8 cellular contexts compared by ENCODE assay signal in the genomic region with DNA sequence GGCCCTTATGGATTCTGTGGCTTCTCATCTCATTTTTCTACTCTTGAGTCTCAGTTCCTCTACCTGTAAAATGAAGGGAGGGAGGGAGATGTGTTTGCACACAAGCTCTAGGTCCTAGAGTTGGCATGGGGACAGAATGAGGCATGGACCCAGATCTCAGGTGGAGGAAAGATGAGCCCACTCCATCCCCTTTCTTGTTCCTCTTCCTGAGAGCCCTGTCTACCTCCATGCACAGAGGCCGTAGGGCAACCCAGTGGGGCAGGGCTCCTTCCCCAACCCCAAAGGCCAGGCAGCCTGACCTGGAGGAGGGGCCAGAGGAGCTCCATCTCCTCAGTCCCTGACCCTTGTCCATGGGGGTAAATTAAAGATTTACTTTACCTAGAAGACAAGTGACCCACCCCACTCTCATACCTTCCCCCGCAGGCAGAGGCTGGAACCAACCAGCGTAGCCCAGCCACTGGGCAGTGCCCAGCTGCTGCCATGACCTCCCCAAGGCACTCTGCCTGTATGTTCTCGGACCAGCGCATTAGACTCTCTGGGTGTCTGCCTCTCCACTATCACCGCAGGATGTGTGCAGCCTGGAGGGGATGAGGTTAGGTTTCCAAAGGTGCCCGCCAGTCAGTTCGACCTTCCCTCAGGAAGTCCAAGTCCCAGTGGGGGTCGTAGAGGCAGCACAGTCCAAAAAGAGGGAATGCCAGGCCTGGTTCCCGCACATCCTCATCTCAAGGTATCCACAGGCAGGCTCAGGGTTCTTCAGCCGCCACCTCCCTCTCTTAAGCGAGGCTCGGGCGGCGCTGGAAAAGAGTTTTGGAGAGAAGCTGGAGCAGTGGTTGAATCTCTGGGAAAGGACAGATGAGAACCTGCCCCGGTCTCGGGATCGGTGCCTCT. TPM values are rescaled to one million over a fixed set of nuclear protein-coding genes. Genes with fewer than 3 reads are reported as not detected.
DNase-seq lines count a peak whose midpoint lies in the region; ATAC-seq and TF ChIP-seq lines count a peak whose summit lies in the region.

No MANE protein-coding gene starts in this region.

- TF ChIP-seq CTCF in CD14-positive monocyte (IDR thresholded peaks at IDR 0.05), result no peak

- POLR2A ChIA-PET in activated naive CD8-positive, alpha-beta T cell treated with anti-CD3 and anti-CD28 coated beads, Interleukin-2, amount 10 ng/mL, durations not matched to agents 7 days and 5 days (lab: Charles Lee), result interaction anchor here (1.1 to 8.3 kb wide), 8 partner anchors 10 to 449 kb away, joined by 3 to 62 read pairs (median 7); a partner anchor contains a TSS

- H3K4me1 Mint-ChIP-seq in CD14-positive monocyte, result peaks cover 45% of the 10 kb centered on the region
- peaks cover 31% of the 10 kb centered on the region for H3K4me1 Mint-ChIP-seq in activated naive CD8-positive, alpha-beta T cell treated with anti-CD3 and anti-CD28 coated beads, Interleukin-2, amount 10 ng/mL, durations not matched to agents 7 days and 5 days

- H3K9ac ChIP-seq in iPS-20b (ENCODE audit: low read depth, low read length) (peak overlapping the region; percentile 93), subcutaneous abdominal adipose tissue (ENCODE audit: low read length in 5 of 5) (peak overlapping the region; percentile 44 to 94 (median 69))

- H3K27me3 ChIP-seq in iPS-20b (ENCODE audit: insufficient read depth, low read length) (peaks cover 12% of the 10 kb centered on the region; the same call in 1 of the 2 replicates), subcutaneous abdominal adipose tissue (ENCODE audit: control insufficient read depth in 5 of 5, insufficient read depth in 4 of 5, low read length in 5 of 5) (no peaks in the 10 kb centered on the region)

- H3K9me3 ChIP-seq in iPS-20b (ENCODE audit: insufficient read depth, low read depth, low read length) (no peaks in the 10 kb centered on the region), subcutaneous abdominal adipose tissue (ENCODE audit: control insufficient read depth in 5 of 5, low read length in 5 of 5) (no peaks in the 10 kb centered on the region)

- H3K4me3 ChIP-seq in iPS-20b (ENCODE audit: low read length) (peak overlapping the region; percentile 86), subcutaneous abdominal adipose tissue (ENCODE audit: low read depth in 1 of 5, low read length in 5 of 5) (peak overlapping the region; percentile 68 to 91 (median 79))

- H3K27me3 Mint-ChIP-seq in CD14-positive monocyte (ENCODE audit: low read depth in 3 of 3), result peaks cover 2 to 4% (median 3%) of the 10 kb centered on the region in 3 donors
- no peaks in the 10 kb centered on the region for H3K27me3 Mint-ChIP-seq in activated naive CD8-positive, alpha-beta T cell treated with anti-CD3 and anti-CD28 coated beads, Interleukin-2, amount 10 ng/mL, durations not matched to agents 7 days and 5 days

- intact Hi-C loops in CD14-positive monocyte (cut with micrococcal nuclease), result loop anchor here (5.0 kb wide), 3 partner anchors 78 to 137 kb away; a partner anchor contains a TSS

- H3K27ac Mint-ChIP-seq in CD14-positive monocyte, result peak overlapping the region in 6 of 7 donors; percentile 21 to 84 (median 51)
- peak overlapping the region; percentile 84 for H3K27ac Mint-ChIP-seq in activated naive CD8-positive, alpha-beta T cell treated with anti-CD3 and anti-CD28 coated beads, Interleukin-2, amount 10 ng/mL, durations not matched to agents 7 days and 5 days

- peaks cover 4 to 13% of the 10 kb centered on the region in 2 donors for H3K36me3 Mint-ChIP-seq in CD14-positive monocyte
- no peaks in the 10 kb centered on the region for H3K36me3 Mint-ChIP-seq in activated naive CD8-positive, alpha-beta T cell treated with anti-CD3 and anti-CD28 coated beads, Interleukin-2, amount 10 ng/mL, durations not matched to agents 7 days and 5 days

- peak; percentile 43 for DNase-seq in CD14-positive monocyte (ENCODE audit: low spot score)
- DNase-seq in activated naive CD8-positive, alpha-beta T cell treated with anti-CD3 and anti-CD28 coated beads, Interleukin-2, amount 10 ng/mL, durations not matched to agents 7 days and 5 days, result peak; percentile 57
- no peak for DNase-seq in NCI-H2171 (lab: John Stamatoyannopoulos, UW)

- H3K9me3 Mint-ChIP-seq in CD14-positive monocyte, result peaks cover 0 to 1% (median 0%) of the 10 kb centered on the region in 7 donors
- H3K9me3 Mint-ChIP-seq in activated naive CD8-positive, alpha-beta T cell treated with anti-CD3 and anti-CD28 coated beads, Interleukin-2, amount 10 ng/mL, durations not matched to agents 7 days and 5 days, result no peaks in the 10 kb centered on the region

- peak overlapping the region; percentile 57 for H3K27ac ChIP-seq in iPS-20b (ENCODE audit: low read length)
- H3K27ac ChIP-seq in subcutaneous abdominal adipose tissue (ENCODE audit: low read depth, low read length), result peak overlapping the region; percentile 89

- ATAC-seq in HG03354 (IDR thresholded peaks at IDR 0.05; ENCODE audit: poor library complexity, severe bottlenecking, unreplicated experiment), result peak; percentile 0
- peak; percentile 0 for ATAC-seq in activated naive CD8-positive, alpha-beta T cell treated with anti-CD3 and anti-CD28 coated beads, Interleukin-2, amount 10 ng/mL, durations not matched to agents 7 days and 5 days (ENCODE audit: low read depth)
- no peak for ATAC-seq in HG02798 (IDR thresholded peaks at IDR 0.05; ENCODE audit: poor library complexity, unreplicated experiment)
- ATAC-seq in GM18505 (IDR thresholded peaks at IDR 0.05; ENCODE audit: unreplicated experiment), result no peak

- no peaks in the 10 kb centered on the region for H3K36me3 ChIP-seq in iPS-20b (ENCODE audit: insufficient read depth, low read depth, low read length)
- peaks cover 0 to 30% (median 27%) of the 10 kb centered on the region in 5 donors for H3K36me3 ChIP-seq in subcutaneous abdominal adipose tissue (ENCODE audit: control insufficient read depth in 5 of 5, insufficient read depth in 5 of 5, low read length in 5 of 5)

- H3K4me1 ChIP-seq in iPS-20b (ENCODE audit: insufficient read depth, low read length), result peaks cover 11% of the 10 kb centered on the region
- H3K4me1 ChIP-seq in subcutaneous abdominal adipose tissue (ENCODE audit: control insufficient read depth in 5 of 5, insufficient read depth in 5 of 5, low read length in 5 of 5), result peaks cover 17 to 82% (median 67%) of the 10 kb centered on the region in 5 donors

- H3K4me3 Mint-ChIP-seq in CD14-positive monocyte, result peak overlapping the region; percentile 85 to 89
- H3K4me3 Mint-ChIP-seq in activated naive CD8-positive, alpha-beta T cell treated with anti-CD3 and anti-CD28 coated beads, Interleukin-2, amount 10 ng/mL, durations not matched to agents 7 days and 5 days, result peak overlapping the region; percentile 95

- TF ChIP-seq POLR2A in GM18505 (IDR thresholded peaks at IDR 0.05; ENCODE audit: borderline replicate concordance, extremely low read depth, insufficient read depth, insufficient read length), result no peak

RNA-seq across cellular contexts. Expression of a gene that starts 3.0 kb away (rescaled TPM):
- under 1 TPM; 0.87 to 0.88 TPM for polyA plus RNA-seq in CD14-positive monocyte
- 10 to 100 TPM; 39.9 to 45.8 TPM for total RNA-seq in activated naive CD8-positive, alpha-beta T cell treated with anti-CD3 and anti-CD28 coated beads, Interleukin-2, amount 10 ng/mL, durations not matched to agents 7 days and 5 days

RNA-seq across cellular contexts. Expression of a gene that starts 23.2 kb away (rescaled TPM):
- polyA plus RNA-seq in CD14-positive monocyte, result 1 to 10 TPM; 3.4 to 7.6 TPM
- total RNA-seq in activated naive CD8-positive, alpha-beta T cell treated with anti-CD3 and anti-CD28 coated beads, Interleukin-2, amount 10 ng/mL, durations not matched to agents 7 days and 5 days, result 10 to 100 TPM; 17.3 to 24.6 TPM

RNA-seq across cellular contexts. Expression of a gene that starts 38.6 kb away (rescaled TPM):
- not detected for polyA plus RNA-seq in CD14-positive monocyte
- under 1 TPM; 0.31 to 0.39 TPM for total RNA-seq in activated naive CD8-positive, alpha-beta T cell treated with anti-CD3 and anti-CD28 coated beads, Interleukin-2, amount 10 ng/mL, durations not matched to agents 7 days and 5 days

RNA-seq across cellular contexts. Expression of a gene that starts 56.1 kb away (rescaled TPM):
- polyA plus RNA-seq in CD14-positive monocyte, result not detected
- not detected for total RNA-seq in activated naive CD8-positive, alpha-beta T cell treated with anti-CD3 and anti-CD28 coated beads, Interleukin-2, amount 10 ng/mL, durations not matched to agents 7 days and 5 days

Comparison
In these comparisons a context has a peak if more than half of its experiments do, and no peak if none do; other contexts are left out.
1. ATAC-seq: peak in HG03354 (single experiment) and activated naive CD8-positive, alpha-beta T cell treated with anti-CD3 and anti-CD28 coated beads, Interleukin-2, amount 10 ng/mL, durations not matched to agents 7 days and 5 days (single experiment); none in HG02798 (single experiment) and GM18505 (single experiment).